ENCODE assay signal across 25 cellular contexts in the genomic region with DNA sequence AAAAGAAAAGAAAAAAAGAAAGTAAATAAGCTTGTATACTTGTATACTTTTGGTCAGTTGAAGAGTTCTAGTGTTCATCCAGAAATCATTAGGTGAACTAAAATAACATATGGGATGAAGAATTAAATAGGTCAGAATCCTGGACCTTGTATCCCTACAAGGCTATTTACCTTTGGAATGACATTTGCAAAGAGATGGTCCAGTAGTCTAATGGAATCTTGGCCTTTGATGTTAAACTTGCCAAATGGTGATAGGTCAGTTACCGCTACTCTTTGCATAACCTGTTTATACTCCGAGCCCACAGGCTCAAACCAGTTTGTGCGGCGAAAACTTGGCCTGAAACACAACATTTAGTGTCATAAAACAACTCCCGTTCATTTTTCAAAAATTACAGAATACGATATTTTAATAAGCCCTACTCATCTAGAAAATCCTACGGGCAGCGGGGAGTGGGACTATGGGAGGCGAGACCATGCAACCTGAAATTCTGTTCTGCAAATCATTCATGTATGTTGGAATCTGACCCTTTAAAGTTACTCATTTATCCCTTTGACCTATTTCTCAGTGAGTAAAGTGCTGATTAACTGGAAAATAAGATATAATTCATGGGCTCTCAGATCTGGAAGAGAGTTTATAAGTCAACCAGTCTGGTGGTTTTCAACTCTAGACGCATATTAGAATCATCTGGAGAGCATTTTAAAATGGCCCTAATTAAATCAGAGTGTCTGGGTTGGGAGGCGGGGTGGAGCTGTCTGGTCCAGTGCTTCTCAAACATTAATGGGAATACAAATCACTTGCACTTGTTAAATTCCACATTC. TPM values are rescaled to one million over a fixed set of nuclear protein-coding genes. Genes with fewer than 3 reads are reported as not detected.
"Had no signal": no experiment of that assay in that cellular context is flagged by ENCODE, and none has a peak within 500 bp of the region (broad histone marks: within the 10 kb centered on the region; RNA-seq: fewer than 3 reads in every experiment).

No MANE protein-coding gene starts in this region.

- H3K4me3 Mint-ChIP-seq: activated CD4-positive, alpha-beta T cell treated with anti-CD3 and anti-CD28 coated beads, Interleukin-2, amount 10 ng/mL, durations not matched to agents 7 days and 5 days; activated CD8-positive, alpha-beta T cell treated with anti-CD3 and anti-CD28 coated beads, Interleukin-2, amount 10 ng/mL, durations not matched to agents 7 days and 5 days; activated naive CD4-positive, alpha-beta T cell treated with anti-CD3 and anti-CD28 coated beads for 36 hours; activated T-cell treated with anti-CD3 and anti-CD28 coated beads, Interleukin-2, amount 50 U/mL, for 24 hours; brain; endodermal cell; immature natural killer cell; neural progenitor cell; stimulated activated effector memory CD8-positive, alpha-beta T cell treated with anti-CD3 and anti-CD28 coated beads, Interleukin-12 subunit alpha, Interleukin-12 subunit beta, amount 100 ng/mL, for 72 hours had no signal

- H3K27ac Mint-ChIP-seq: activated CD4-positive, alpha-beta T cell treated with anti-CD3 and anti-CD28 coated beads, Interleukin-2, amount 10 ng/mL, durations not matched to agents 7 days and 5 days; activated CD8-positive, alpha-beta T cell treated with anti-CD3 and anti-CD28 coated beads, Interleukin-2, amount 10 ng/mL, durations not matched to agents 7 days and 5 days; activated naive CD4-positive, alpha-beta T cell treated with anti-CD3 and anti-CD28 coated beads for 36 hours; activated T-cell treated with anti-CD3 and anti-CD28 coated beads, Interleukin-2, amount 50 U/mL, for 24 hours; activated T-helper 2 cell treated with anti-CD3 and anti-CD28 coated beads, Interferon-gamma antibody, Interleukin-2, Interleukin-4, amounts not matched to agents 10 μg/mL and 5 μg/mL and 100 μg/mL, durations not matched to agents 14 hours and 24 hours and 36 hours; brain; endodermal cell; immature natural killer cell; neural progenitor cell; stimulated activated effector memory CD8-positive, alpha-beta T cell treated with anti-CD3 and anti-CD28 coated beads, Interleukin-12 subunit alpha, Interleukin-12 subunit beta, amount 100 ng/mL, for 72 hours had no signal

- H3K4me1 ChIP-seq: colonic mucosa, heart left ventricle, neural progenitor cell, psoas muscle, stomach, vagina had no signal

- H3K4me3 ChIP-seq: colonic mucosa, heart left ventricle, neural progenitor cell, psoas muscle, stomach, vagina had no signal

- H3K27me3 ChIP-seq: colonic mucosa, heart left ventricle, neural progenitor cell, stomach, vagina had no signal

- H3K4me1 Mint-ChIP-seq: activated CD4-positive, alpha-beta T cell treated with anti-CD3 and anti-CD28 coated beads, Interleukin-2, amount 10 ng/mL, durations not matched to agents 7 days and 5 days; brain; endodermal cell; immature natural killer cell; stimulated activated effector memory CD8-positive, alpha-beta T cell treated with anti-CD3 and anti-CD28 coated beads, Interleukin-12 subunit alpha, Interleukin-12 subunit beta, amount 100 ng/mL, for 72 hours had no signal

- H3K36me3 Mint-ChIP-seq: brain; immature natural killer cell; neural progenitor cell; stimulated activated effector memory CD8-positive, alpha-beta T cell treated with anti-CD3 and anti-CD28 coated beads, Interleukin-12 subunit alpha, Interleukin-12 subunit beta, amount 100 ng/mL, for 72 hours had no signal

- ATAC-seq: activated CD8-positive, alpha-beta T cell treated with anti-CD3 and anti-CD28 coated beads, Interleukin-2, amount 10 ng/mL, durations not matched to agents 7 days and 5 days; heart left ventricle; left colon; psoas muscle; sciatic nerve; stimulated activated effector memory CD8-positive, alpha-beta T cell treated with anti-CD3 and anti-CD28 coated beads, Interleukin-12 subunit alpha, Interleukin-12 subunit beta, amount 100 ng/mL, for 72 hours had no signal

- H3K9me3 Mint-ChIP-seq: activated CD4-positive, alpha-beta T cell treated with anti-CD3 and anti-CD28 coated beads, Interleukin-2, amount 10 ng/mL, durations not matched to agents 7 days and 5 days; activated naive CD4-positive, alpha-beta T cell treated with anti-CD3 and anti-CD28 coated beads for 36 hours; activated T-cell treated with anti-CD3 and anti-CD28 coated beads, Interleukin-2, amount 50 U/mL, for 24 hours; activated T-helper 2 cell treated with anti-CD3 and anti-CD28 coated beads, Interferon-gamma antibody, Interleukin-2, Interleukin-4, amounts not matched to agents 10 μg/mL and 5 μg/mL and 100 μg/mL, durations not matched to agents 14 hours and 24 hours and 36 hours; brain; endodermal cell; immature natural killer cell; neural progenitor cell; stimulated activated effector memory CD8-positive, alpha-beta T cell treated with anti-CD3 and anti-CD28 coated beads, Interleukin-12 subunit alpha, Interleukin-12 subunit beta, amount 100 ng/mL, for 72 hours had no signal

- H3K36me3 ChIP-seq: colonic mucosa, heart left ventricle, neural progenitor cell, stomach, vagina had no signal

- DNase-seq: activated CD4-positive, alpha-beta T cell treated with anti-CD3 and anti-CD28 coated beads, Interleukin-2, amount 10 ng/mL, durations not matched to agents 7 days and 5 days; activated CD8-positive, alpha-beta T cell treated with anti-CD3 and anti-CD28 coated beads, Interleukin-2, amount 10 ng/mL, durations not matched to agents 7 days and 5 days; activated naive CD4-positive, alpha-beta T cell treated with anti-CD3 and anti-CD28 coated beads for 36 hours; activated T-cell treated with anti-CD3 and anti-CD28 coated beads, Interleukin-2, amount 50 U/mL, for 24 hours; caudate nucleus; colonic mucosa; endodermal cell; erythroblast; heart left ventricle; immature natural killer cell; left colon; mammary epithelial cell; psoas muscle; stimulated activated CD4-positive, alpha-beta T cell treated with anti-CD3 and anti-CD28 coated beads, Interleukin-4, amount 100 ng/mL, for 24 hours; stomach; T-helper 1 cell; T-helper 9 cell; trophoblast cell had no signal

- H3K9me3 ChIP-seq: colonic mucosa, heart left ventricle, psoas muscle, stomach, vagina had no signal

- H3K27ac ChIP-seq: colonic mucosa, heart left ventricle, neural progenitor cell, psoas muscle, stomach, vagina had no signal

RNA-seq across cellular contexts. Expression of gene DMGDH, which starts 38.6 kb away (rescaled TPM):
- total RNA-seq: activated CD4-positive, alpha-beta T cell treated with anti-CD3 and anti-CD28 coated beads, Interleukin-2, amount 10 ng/mL, durations not matched to agents 7 days and 5 days; activated CD8-positive, alpha-beta T cell treated with anti-CD3 and anti-CD28 coated beads, Interleukin-2, amount 10 ng/mL, durations not matched to agents 7 days and 5 days had no signal

RNA-seq across cellular contexts. Expression of gene BHMT2, which starts 38.7 kb away (rescaled TPM):
- total RNA-seq: activated CD4-positive, alpha-beta T cell treated with anti-CD3 and anti-CD28 coated beads, Interleukin-2, amount 10 ng/mL, durations not matched to agents 7 days and 5 days; activated CD8-positive, alpha-beta T cell treated with anti-CD3 and anti-CD28 coated beads, Interleukin-2, amount 10 ng/mL, durations not matched to agents 7 days and 5 days; activated naive CD4-positive, alpha-beta T cell treated with anti-CD3 and anti-CD28 coated beads for 36 hours; activated T-helper 2 cell treated with anti-CD3 and anti-CD28 coated beads, Interferon-gamma antibody, Interleukin-2, Interleukin-4, amounts not matched to agents 10 μg/mL and 5 μg/mL and 100 μg/mL, durations not matched to agents 14 hours and 24 hours and 36 hours; osteocyte had no signal
